ENCODE assay signal across 8 cellular contexts in genomic region chr16:29454269-29454668, GRCh38. TPM values are rescaled to one million over a fixed set of nuclear protein-coding genes. Genes with fewer than 3 reads are reported as not detected.
DNase-seq lines count a peak whose midpoint lies in the region; ATAC-seq and TF ChIP-seq lines count a peak whose summit lies in the region.
"Not testable (repeated sequence)": the region's sequence is repeated elsewhere in the genome, so short reads cannot be mapped to it uniquely, and the experiment has no call there.

Gene BOLA2 (minus strand): TSS chr16:29454351. CDS start chr16:29454253, 98 bp downstream.
Gene SLX1B (plus strand): TSS chr16:29454533.

- CTCF ChIA-PET in activated CD8-positive, alpha-beta T cell treated with anti-CD3 and anti-CD28 coated beads for 36 hours (lab: Charles Lee): not testable (repeated sequence)

- intact Hi-C loops in activated CD8-positive, alpha-beta T cell treated with anti-CD3 and anti-CD28 coated beads for 36 hours (cut with micrococcal nuclease); transverse colon (cut with DNase I; ENCODE audit: low total_unique reads): not testable (repeated sequence)

- DNase-seq in activated CD8-positive, alpha-beta T cell treated with anti-CD3 and anti-CD28 coated beads for 36 hours; epithelial cell of proximal tubule (ENCODE audit: low read depth); memory B cell (ENCODE audit: low spot score in 2 of 2); transverse colon: not testable (repeated sequence)

- POLR2A ChIA-PET in activated CD8-positive, alpha-beta T cell treated with anti-CD3 and anti-CD28 coated beads for 36 hours (lab: Charles Lee): not testable (repeated sequence)

- H3K36me3 ChIP-seq in transverse colon: not testable (repeated sequence)

- TF ChIP-seq EP300 in transverse colon (IDR thresholded peaks at IDR 0.05; ENCODE audit: low read depth): not testable (repeated sequence)

- not testable (repeated sequence) for H3K4me3 ChIP-seq in epithelial cell of proximal tubule (ENCODE audit: low read depth, low read length); transverse colon

- TF ChIP-seq CTCF in activated CD8-positive, alpha-beta T cell treated with anti-CD3 and anti-CD28 coated beads for 36 hours (IDR thresholded peaks at IDR 0.05); epithelial cell of proximal tubule (conservative IDR thresholded peaks at IDR 0.05; ENCODE audit: low read depth, low read length); transverse colon (IDR thresholded peaks at IDR 0.05): not testable (repeated sequence)

- H3K4me1 Mint-ChIP-seq in activated CD8-positive, alpha-beta T cell treated with anti-CD3 and anti-CD28 coated beads for 36 hours (ENCODE audit: low read depth); memory B cell: not testable (repeated sequence)

- in situ Hi-C loops in transverse colon (cut with MboI; ENCODE audit: low pct_ligation_motif_present in 1 of 4, low pct_unique_long_range_greater_than_20kb in 1 of 4, low sequenced_read_pairs in 3 of 4): not testable (repeated sequence)

- not testable (repeated sequence) for H3K4me3 Mint-ChIP-seq in activated CD8-positive, alpha-beta T cell treated with anti-CD3 and anti-CD28 coated beads for 36 hours; memory B cell

- ATAC-seq in GM18502 (IDR thresholded peaks at IDR 0.05; ENCODE audit: poor library complexity, unreplicated experiment) (peak; percentile 86), GM21381 (IDR thresholded peaks at IDR 0.05; ENCODE audit: unreplicated experiment) (peak; percentile 77), HG02885 (IDR thresholded peaks at IDR 0.05; ENCODE audit: poor library complexity, unreplicated experiment) (peak; percentile 90), HG03571 (IDR thresholded peaks at IDR 0.05; ENCODE audit: unreplicated experiment) (peak; percentile 81), memory B cell (ENCODE audit: low read depth) (peak; percentile 84)
- ATAC-seq in activated CD8-positive, alpha-beta T cell treated with anti-CD3 and anti-CD28 coated beads for 36 hours: peak; percentile 86

- H3K9me3 Mint-ChIP-seq in activated CD8-positive, alpha-beta T cell treated with anti-CD3 and anti-CD28 coated beads for 36 hours; memory B cell: not testable (repeated sequence)

- H3K9me3 ChIP-seq in transverse colon: not testable (repeated sequence)

- no CpG with 5 or more reads among the region's 33 CpGs for WGBS in transverse colon (ENCODE audit: low coverage in 1 of 2), 2 donors

- H3K27ac ChIP-seq in transverse colon: not testable (repeated sequence)

- not testable (repeated sequence) for H3K27ac Mint-ChIP-seq in activated CD8-positive, alpha-beta T cell treated with anti-CD3 and anti-CD28 coated beads for 36 hours; memory B cell

- not testable (repeated sequence) for TF ChIP-seq POLR2A in transverse colon (IDR thresholded peaks at IDR 0.05)

- not testable (repeated sequence) for H3K27me3 Mint-ChIP-seq in activated CD8-positive, alpha-beta T cell treated with anti-CD3 and anti-CD28 coated beads for 36 hours; memory B cell

- not testable (repeated sequence) for H3K27me3 ChIP-seq in transverse colon

- not testable (repeated sequence) for H3K4me1 ChIP-seq in transverse colon

- not testable (repeated sequence) for H3K36me3 Mint-ChIP-seq in activated CD8-positive, alpha-beta T cell treated with anti-CD3 and anti-CD28 coated beads for 36 hours (ENCODE audit: low read depth); memory B cell

RNA-seq across cellular contexts. Expression of gene BOLA2, which starts in this region (rescaled TPM):
- total RNA-seq in activated CD8-positive, alpha-beta T cell treated with anti-CD3 and anti-CD28 coated beads for 36 hours: 10 to 100 TPM; 10.4 to 12.3 TPM
- total RNA-seq in epithelial cell of proximal tubule: 29.8 and 36.0 TPM in 2 replicates
- 10 to 100 TPM in 3 of 4 donors, 1 to 10 TPM in 1; 7.4 to 28.9 (median 21.9) TPM for total RNA-seq in transverse colon

RNA-seq across cellular contexts. Expression of gene SLX1B, which starts in this region (rescaled TPM):
- total RNA-seq in activated CD8-positive, alpha-beta T cell treated with anti-CD3 and anti-CD28 coated beads for 36 hours: 10 to 100 TPM; 49.2 to 54.6 TPM
- 51.7 and 79.1 TPM in 2 replicates for total RNA-seq in epithelial cell of proximal tubule
- total RNA-seq in transverse colon: 10 to 100 TPM in 2 of 4 donors, 1 to 10 TPM in 1, not detected in 1; 3.4 to 34.0 (median 15.1) TPM
